Comparison of ENCODE assay signal across 17 cellular contexts in genomic region chr1:117467336-117467735, GRCh38.
DNase-seq lines count a peak whose midpoint lies in the region; FAIRE-seq and TF ChIP-seq lines count a peak whose summit lies in the region.
"Had no signal": no experiment of that assay in that cellular context is flagged by ENCODE, and none has a peak within 500 bp of the region (broad histone marks: within the 10 kb centered on the region; RNA-seq: fewer than 3 reads in every experiment).

No MANE protein-coding gene starts in this region.

- H3K36me3 ChIP-seq in ACC112 (ENCODE audit: insufficient read depth, low read length) (no peaks in the 10 kb centered on the region), Karpas-422 (ENCODE audit: insufficient read depth, low read length) (peaks cover 18% of the 10 kb centered on the region; the same call in 1 of the 2 replicates), suprapubic skin (peaks cover 8% of the 10 kb centered on the region)
- H3K36me3 ChIP-seq: BE2C, SJSA1 had no signal

- peak; percentile 10 for FAIRE-seq in frontal cortex (lab: Jason Lieb, UNC)

- H2AFZ ChIP-seq in ACC112 (ENCODE audit: low read length, unreplicated experiment) (no peak overlapping the region), Karpas-422 (ENCODE audit: low read length) (no peak overlapping the region)

- in situ Hi-C loops in astrocyte of the spinal cord (cut with HindIII; ENCODE audit: low sequenced_read_pairs) = no loop called here

- no peak overlapping the region for H3K4me2 ChIP-seq in Karpas-422 (ENCODE audit: low read depth, low read length, poor library complexity, severe bottlenecking)
- H3K4me2 ChIP-seq: KMS-11 had no signal

- DNase-seq in HCEC 1CT = peak; percentile 7
- DNase-seq in astrocyte of the spinal cord (ENCODE audit: low read depth, low spot score) = peak; percentile 5
- no peak for DNase-seq in frontal cortex (ENCODE audit: low spot score in 2 of 2)
- DNase-seq in Karpas-422 = no peak
- no peak for DNase-seq in suprapubic skin (ENCODE audit: low spot score in 2 of 2)
- DNase-seq in DMS 273 (lab: John Stamatoyannopoulos, UW; ENCODE audit: unreplicated experiment) = no peak
- DNase-seq in T-helper 2 cell = no peak
- DNase-seq: BE2C; CD4-positive, alpha-beta T cell; NCI-H1417 treated with DMSO at 0.1 percent for 48 hours; NCI-H2029; NCI-H2171; NCI-H446 treated with DMSO at 0.1 percent for 48 hours; Peyer's patch had no signal

- H3K9ac ChIP-seq in Karpas-422 (ENCODE audit: low read length) = no peak overlapping the region
- H3K9ac ChIP-seq: KMS-11 had no signal

- H3K9me3 ChIP-seq in Karpas-422 (ENCODE audit: low read length) (no peaks in the 10 kb centered on the region), suprapubic skin (no peaks in the 10 kb centered on the region)
- H3K9me3 ChIP-seq: BE2C, Peyer's patch, SJSA1 had no signal

- peak overlapping the region; percentile 39 for H3K27ac ChIP-seq in ACC112 (ENCODE audit: low read depth, low read length)
- H3K27ac ChIP-seq in Karpas-422 (ENCODE audit: low read length) = no peak overlapping the region
- H3K27ac ChIP-seq in suprapubic skin = no peak overlapping the region
- H3K27ac ChIP-seq: KMS-11, Peyer's patch, SJSA1 had no signal

- H4K20me1 ChIP-seq in Karpas-422 (ENCODE audit: insufficient read depth, low read depth, low read length) = no peaks in the 10 kb centered on the region

- H3K9me2 ChIP-seq in Karpas-422 (replicated peaks; ENCODE audit: insufficient read depth, low read length) = no peaks in the 10 kb centered on the region

- 95% methylated on average over 1 of the region's 1 CpG for WGBS in suprapubic skin

- H3K4me1 ChIP-seq in ACC112 (ENCODE audit: control insufficient read depth, insufficient read depth, low read length, unreplicated experiment) (peaks cover 16% of the 10 kb centered on the region), Karpas-422 (ENCODE audit: low read length) (no peaks in the 10 kb centered on the region), suprapubic skin (no peaks in the 10 kb centered on the region)
- H3K4me1 ChIP-seq: BE2C, Peyer's patch had no signal

- H3K79me2 ChIP-seq in ACC112 (ENCODE audit: control insufficient read depth, insufficient read depth, low read length, unreplicated experiment) = no peaks in the 10 kb centered on the region
- H3K79me2 ChIP-seq in Karpas-422 (ENCODE audit: low read length) = no peaks in the 10 kb centered on the region

- H3K4me3 ChIP-seq in ACC112 (ENCODE audit: low read depth, low read length) = peak overlapping the region; percentile 11; the same call in 1 of the 2 replicates
- no peak overlapping the region for H3K4me3 ChIP-seq in astrocyte of the spinal cord (ENCODE audit: low read depth, low read length)
- H3K4me3 ChIP-seq in Karpas-422 (ENCODE audit: low read length) = no peak overlapping the region
- no peak overlapping the region for H3K4me3 ChIP-seq in suprapubic skin
- H3K4me3 ChIP-seq: Peyer's patch, SJSA1 had no signal

- TF ChIP-seq EP300 in suprapubic skin (IDR thresholded peaks at IDR 0.05) = no peak

- no peak for TF ChIP-seq CTCF in astrocyte of the spinal cord (IDR thresholded peaks at IDR 0.05; ENCODE audit: low read depth, low read length)
- TF ChIP-seq CTCF in suprapubic skin (IDR thresholded peaks at IDR 0.05) = no peak

- TF ChIP-seq POLR2A in suprapubic skin (IDR thresholded peaks at IDR 0.05) = no peak

- H3K27me3 ChIP-seq in ACC112 (ENCODE audit: insufficient read depth, low read length) = no peaks in the 10 kb centered on the region
- H3K27me3 ChIP-seq in Karpas-422 (ENCODE audit: low read length) = no peaks in the 10 kb centered on the region
- no peaks in the 10 kb centered on the region for H3K27me3 ChIP-seq in suprapubic skin
- H3K27me3 ChIP-seq: BE2C, Peyer's patch, SJSA1 had no signal

Comparison
In these comparisons a context has a peak if more than half of its experiments do, and no peak if none do; other contexts are left out.
1. DNase-seq: peak in HCEC 1CT (single experiment) and astrocyte of the spinal cord (single experiment); none in frontal cortex (0 of 2), Karpas-422 (single experiment), suprapubic skin (0 of 2), DMS 273 (single experiment) and T-helper 2 cell (0 of 5).